In the genomic region with DNA sequence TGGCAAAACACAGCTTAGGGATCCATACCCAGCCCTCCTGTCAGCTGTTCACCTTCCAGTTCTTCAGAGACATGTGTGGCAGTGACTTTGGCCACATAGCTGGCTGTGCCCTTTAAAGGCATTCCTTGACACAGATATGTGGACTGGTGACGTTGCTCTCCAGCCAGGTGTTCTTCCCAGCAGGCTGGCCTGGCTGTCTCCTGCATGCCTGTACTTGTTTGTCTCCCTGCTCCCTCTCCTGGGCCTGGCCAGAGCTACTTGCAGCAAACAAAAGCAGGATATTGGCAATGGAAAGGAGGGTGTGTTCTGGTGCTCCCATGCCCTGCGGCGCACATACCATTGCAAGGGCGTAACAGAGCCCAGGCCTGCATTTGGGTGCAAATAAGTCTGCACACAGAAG, we compare ENCODE assay signal across 1 cellular context.
TF ChIP-seq lines count a peak whose summit lies in the region.

No MANE protein-coding gene starts in this region.

TF ChIP-seq in GM23338, 12 proteins besides CTCF, POLR2A, EP300 and RAD21 (continued from another document):
- TF ChIP-seq, protein P1, sequence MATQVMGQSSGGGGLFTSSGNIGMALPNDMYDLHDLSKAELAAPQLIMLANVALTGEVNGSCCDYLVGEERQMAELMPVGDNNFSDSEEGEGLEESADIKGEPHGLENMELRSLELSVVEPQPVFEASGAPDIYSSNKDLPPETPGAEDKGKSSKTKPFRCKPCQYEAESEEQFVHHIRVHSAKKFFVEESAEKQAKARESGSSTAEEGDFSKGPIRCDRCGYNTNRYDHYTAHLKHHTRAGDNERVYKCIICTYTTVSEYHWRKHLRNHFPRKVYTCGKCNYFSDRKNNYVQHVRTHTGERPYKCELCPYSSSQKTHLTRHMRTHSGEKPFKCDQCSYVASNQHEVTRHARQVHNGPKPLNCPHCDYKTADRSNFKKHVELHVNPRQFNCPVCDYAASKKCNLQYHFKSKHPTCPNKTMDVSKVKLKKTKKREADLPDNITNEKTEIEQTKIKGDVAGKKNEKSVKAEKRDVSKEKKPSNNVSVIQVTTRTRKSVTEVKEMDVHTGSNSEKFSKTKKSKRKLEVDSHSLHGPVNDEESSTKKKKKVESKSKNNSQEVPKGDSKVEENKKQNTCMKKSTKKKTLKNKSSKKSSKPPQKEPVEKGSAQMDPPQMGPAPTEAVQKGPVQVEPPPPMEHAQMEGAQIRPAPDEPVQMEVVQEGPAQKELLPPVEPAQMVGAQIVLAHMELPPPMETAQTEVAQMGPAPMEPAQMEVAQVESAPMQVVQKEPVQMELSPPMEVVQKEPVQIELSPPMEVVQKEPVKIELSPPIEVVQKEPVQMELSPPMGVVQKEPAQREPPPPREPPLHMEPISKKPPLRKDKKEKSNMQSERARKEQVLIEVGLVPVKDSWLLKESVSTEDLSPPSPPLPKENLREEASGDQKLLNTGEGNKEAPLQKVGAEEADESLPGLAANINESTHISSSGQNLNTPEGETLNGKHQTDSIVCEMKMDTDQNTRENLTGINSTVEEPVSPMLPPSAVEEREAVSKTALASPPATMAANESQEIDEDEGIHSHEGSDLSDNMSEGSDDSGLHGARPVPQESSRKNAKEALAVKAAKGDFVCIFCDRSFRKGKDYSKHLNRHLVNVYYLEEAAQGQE (IDR thresholded peaks at IDR 0.05; ENCODE audit: unreplicated experiment), result no peak
- TF ChIP-seq EZH2 (IDR thresholded peaks at IDR 0.05; ENCODE audit: low read depth, unreplicated experiment) (no peak), ZNF114 (CRISPR knock-in tag; IDR thresholded peaks at IDR 0.05) (no peak)
